Comparison of ENCODE assay signal across 28 cellular contexts in the genomic region with DNA sequence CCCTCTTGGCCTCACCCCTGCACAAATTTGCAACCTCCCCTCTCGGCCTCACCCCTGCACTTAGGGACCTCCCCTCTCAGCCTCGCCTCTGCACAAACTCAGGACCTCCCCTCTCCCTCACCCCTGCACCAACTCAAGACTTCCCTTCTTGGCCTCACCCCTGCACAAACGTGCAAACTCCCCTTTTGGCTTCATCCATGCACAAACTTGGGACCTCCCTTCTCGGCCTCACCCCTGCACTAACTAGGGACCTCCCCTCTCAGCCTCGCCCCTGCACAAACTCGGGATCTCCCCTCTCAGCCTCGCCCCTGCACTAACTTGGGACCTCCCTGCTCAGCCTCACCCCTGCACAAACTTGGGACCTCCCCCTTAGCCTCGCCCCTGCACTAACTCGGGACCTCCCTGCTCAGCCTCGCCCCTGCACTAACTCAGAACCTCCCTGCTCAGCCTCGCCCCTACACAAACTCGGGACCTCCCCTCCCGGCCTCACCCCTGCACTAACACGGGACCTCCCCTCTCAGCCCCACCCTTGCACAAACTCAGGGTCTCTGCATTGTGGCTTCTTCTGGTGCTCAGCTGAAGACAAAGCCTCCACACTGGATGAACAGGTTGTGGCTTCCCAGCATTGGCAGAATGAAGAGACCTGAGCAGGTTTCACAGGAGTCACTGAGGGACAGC.
"Had no signal": no experiment of that assay in that cellular context is flagged by ENCODE, and none has a peak within 500 bp of the region (broad histone marks: within the 10 kb centered on the region; RNA-seq: fewer than 3 reads in every experiment).

No MANE protein-coding gene starts in this region.

- ATAC-seq: activated T-helper 17 cell treated with anti-CD3 and anti-CD28 coated beads, Interleukin-2, amount 50 U/mL, for 72 hours; body of pancreas; left ventricle myocardium superior; natural killer cell treated with Interleukin-12 subunit alpha and Interleukin-12 subunit beta and Interleukin-15 and Interleukin-18, amount 100 ng/mL, for 72 hours; sciatic nerve had no signal

- H3K36me3 ChIP-seq: ovary, uterus had no signal

- DNase-seq: activated CD8-positive, alpha-beta memory T cell treated with anti-CD3 and anti-CD28 coated beads, Interleukin-2, amount 50 U/mL, for 4 hours; activated gamma-delta T cell treated with Interleukin-2 at 50 U/mL for 16 hours; activated T-cell treated with anti-CD3 and anti-CD28 coated beads, Interleukin-2, amount 50 U/mL, for 1 hour; adrenal gland; aorta; body of pancreas; effector CD8-positive, alpha-beta T cell; foreskin fibroblast; head of caudate nucleus; hippocampal formation; left cardiac atrium; left ventricle myocardium superior; mucosa of descending colon; ovary; stimulated activated CD4-positive, alpha-beta T cell treated with anti-CD3 and anti-CD28 coated beads, Interleukin-12 subunit alpha, Interleukin-12 subunit beta, amount 100 ng/mL, for 4 hours; stimulated activated CD4-positive, alpha-beta T cell treated with anti-CD3 and anti-CD28 coated beads, Interleukin-4, amount 100 ng/mL, for 1 hour; T-helper 1 cell; trophoblast cell; uterus had no signal

- H3K9me3 ChIP-seq: adrenal gland, body of pancreas, mucosa of descending colon, ovary, thoracic aorta, uterus had no signal

- H3K4me3 Mint-ChIP-seq: activated naive CD4-positive, alpha-beta T cell treated with anti-CD3 and anti-CD28 coated beads, Interleukin-2, amount 50 U/mL, for 24 hours; activated T-helper 17 cell treated with anti-CD3 and anti-CD28 coated beads, Interleukin-2, amount 50 U/mL, for 72 hours; natural killer cell treated with Interleukin-12 subunit alpha and Interleukin-12 subunit beta and Interleukin-15 and Interleukin-18, amount 100 ng/mL, for 72 hours; stimulated activated naive CD8-positive, alpha-beta T cell treated with anti-CD3 and anti-CD28 coated beads, Interleukin-15, Interleukin-2, amounts not matched to agents 100 ng/mL and 50 ng/mL, for 24 hours had no signal

- H3K9me3 Mint-ChIP-seq: activated naive CD4-positive, alpha-beta T cell treated with anti-CD3 and anti-CD28 coated beads, Interleukin-2, amount 50 U/mL, for 24 hours; activated T-helper 17 cell treated with anti-CD3 and anti-CD28 coated beads, Interleukin-2, amount 50 U/mL, for 72 hours; natural killer cell treated with Interleukin-12 subunit alpha and Interleukin-12 subunit beta and Interleukin-15 and Interleukin-18, amount 100 ng/mL, for 72 hours; stimulated activated naive CD8-positive, alpha-beta T cell treated with anti-CD3 and anti-CD28 coated beads, Interleukin-15, Interleukin-2, amounts not matched to agents 100 ng/mL and 50 ng/mL, for 24 hours had no signal

- H3K4me1 ChIP-seq: adrenal gland, body of pancreas had no signal

- H3K27ac Mint-ChIP-seq: activated naive CD4-positive, alpha-beta T cell treated with anti-CD3 and anti-CD28 coated beads, Interleukin-2, amount 50 U/mL, for 24 hours; activated T-helper 17 cell treated with anti-CD3 and anti-CD28 coated beads, Interleukin-2, amount 50 U/mL, for 72 hours; natural killer cell treated with Interleukin-12 subunit alpha and Interleukin-12 subunit beta and Interleukin-15 and Interleukin-18, amount 100 ng/mL, for 72 hours; progenitor cell of endocrine pancreas; stimulated activated naive CD8-positive, alpha-beta T cell treated with anti-CD3 and anti-CD28 coated beads, Interleukin-15, Interleukin-2, amounts not matched to agents 100 ng/mL and 50 ng/mL, for 24 hours had no signal

- H3K27me3 Mint-ChIP-seq: activated naive CD4-positive, alpha-beta T cell treated with anti-CD3 and anti-CD28 coated beads, Interleukin-2, amount 50 U/mL, for 24 hours; activated T-helper 17 cell treated with anti-CD3 and anti-CD28 coated beads, Interleukin-2, amount 50 U/mL, for 72 hours; natural killer cell treated with Interleukin-12 subunit alpha and Interleukin-12 subunit beta and Interleukin-15 and Interleukin-18, amount 100 ng/mL, for 72 hours; progenitor cell of endocrine pancreas; stimulated activated naive CD8-positive, alpha-beta T cell treated with anti-CD3 and anti-CD28 coated beads, Interleukin-15, Interleukin-2, amounts not matched to agents 100 ng/mL and 50 ng/mL, for 24 hours had no signal

- H3K27me3 ChIP-seq: adrenal gland, body of pancreas, ovary, uterus had no signal

- H3K27ac ChIP-seq: adrenal gland, body of pancreas, ovary, thoracic aorta, VCaP had no signal

- H3K4me3 ChIP-seq: adrenal gland, body of pancreas, mucosa of descending colon, ovary, skin epidermis, thoracic aorta, uterus had no signal
